16 cellular contexts compared by ENCODE assay signal in the genomic region with DNA sequence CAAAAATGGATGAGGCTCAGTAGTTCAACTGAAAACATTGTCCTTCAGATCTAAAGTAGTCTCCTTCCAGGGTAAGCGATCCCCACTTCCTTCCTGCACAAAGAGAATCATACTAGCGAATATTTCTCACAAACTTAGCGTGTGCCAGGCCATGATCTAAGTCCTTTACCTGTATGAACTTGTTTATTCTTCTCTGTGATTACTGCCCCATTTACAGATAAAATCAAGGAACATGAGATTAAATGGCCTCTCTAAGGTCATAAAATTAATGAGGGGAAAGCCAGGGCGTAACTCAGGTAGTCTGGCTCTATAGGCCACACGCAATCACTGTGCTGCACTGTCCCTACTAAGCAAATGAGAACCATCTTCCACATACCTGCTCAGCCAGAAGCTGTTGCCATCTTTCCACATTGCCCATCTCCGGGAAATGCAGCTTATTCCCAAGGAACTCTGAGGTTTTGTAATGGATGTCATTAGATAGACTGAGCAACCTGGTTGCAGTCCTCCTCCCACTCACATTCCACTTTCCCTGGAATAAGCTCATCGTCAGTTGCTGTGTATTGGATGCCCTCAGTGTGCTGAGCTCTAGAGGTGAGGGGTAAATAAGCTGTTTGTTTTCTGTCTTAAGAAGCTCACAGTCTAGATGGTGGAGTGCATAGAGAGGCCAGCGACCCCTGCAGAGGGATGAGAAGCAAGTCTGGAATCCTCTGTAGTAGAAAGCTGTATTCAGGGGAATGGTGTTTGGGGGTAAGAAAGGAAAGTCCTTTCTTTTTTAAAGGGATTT.
A peak's percentile ranks its signal among the peaks of the same experiment; 100 is the strongest.
DNase-seq lines count a peak whose midpoint lies in the region; TF ChIP-seq lines count a peak whose summit lies in the region.
"Had no signal": no experiment of that assay in that cellular context is flagged by ENCODE, and none has a peak within 500 bp of the region (broad histone marks: within the 10 kb centered on the region; RNA-seq: fewer than 3 reads in every experiment).

No MANE protein-coding gene starts in this region.

- peaks cover 8 to 56% (median 46%) of the 10 kb centered on the region in 10 experiments; a peak in 19 of 20 replicates for H3K4me1 ChIP-seq in BLaER1 treated with 17β-estradiol and CSF1 and Interleukin-3, amounts not matched to agents 10 nM and 100 nM
- H3K4me1 ChIP-seq in Peyer's patch (no peaks in the 10 kb centered on the region), SJCRH30 (peaks cover 41% of the 10 kb centered on the region)

- peak overlapping the region in 7 of 11 experiments; percentile 7 to 53 (median 23); a peak in 10 of 22 replicates for H3K4me2 ChIP-seq in BLaER1 treated with 17β-estradiol and CSF1 and Interleukin-3, amounts not matched to agents 10 nM and 100 nM

- no peak overlapping the region for H3K9ac ChIP-seq in BLaER1 treated with 17β-estradiol and CSF1 and Interleukin-3, amounts not matched to agents 10 nM and 100 nM

- no peaks in the 10 kb centered on the region for H3K27me3 ChIP-seq in BLaER1 treated with 17β-estradiol and CSF1 and Interleukin-3, amounts not matched to agents 10 nM and 100 nM
- H3K27me3 ChIP-seq in Peyer's patch: no peaks in the 10 kb centered on the region
- no peaks in the 10 kb centered on the region for H3K27me3 ChIP-seq in SJCRH30

- H3K4me3 ChIP-seq in BLaER1 treated with 17β-estradiol and CSF1 and Interleukin-3, amounts not matched to agents 10 nM and 100 nM: no peak overlapping the region
- H3K4me3 ChIP-seq in choroid plexus epithelial cell (ENCODE audit: low read depth, low read length) (no peak overlapping the region), Peyer's patch (no peak overlapping the region), SJCRH30 (no peak overlapping the region)

- peak; percentile 64 for DNase-seq in NCI-H226
- DNase-seq in choroid plexus epithelial cell (ENCODE audit: low read depth): peak; percentile 51
- peak; percentile 77 for DNase-seq in left kidney (ENCODE audit: low read depth, low spot score)
- no peak for DNase-seq in activated gamma-delta T cell treated with Interleukin-2 at 50 U/mL for 16 hours
- DNase-seq in Peyer's patch: no peak
- no peak for DNase-seq in SJCRH30
- no peak for DNase-seq in DMS53 treated with DMSO at 0.1 percent for 48 hours (lab: John Stamatoyannopoulos, UW; ENCODE audit: unreplicated experiment)
- DNase-seq: Calu3; CD4-positive, CD25-positive, alpha-beta regulatory T cell; DMS79; HFFc6; NCI-H146; NCI-H2081 treated with DMSO at 0.1 percent for 48 hours; NCI-H526; NK-92 treated with Interleukin-12 subunit alpha and Interleukin-12 subunit beta, amount 100 ng/mL, for 24 hours had no signal

- peaks cover 21 to 30% (median 23%) of the 10 kb centered on the region in 11 experiments for H3K9me3 ChIP-seq in BLaER1 treated with 17β-estradiol and CSF1 and Interleukin-3, amounts not matched to agents 10 nM and 100 nM (replicated peaks in 1 of 11)
- H3K9me3 ChIP-seq in Peyer's patch (no peaks in the 10 kb centered on the region), SJCRH30 (replicated peaks) (no peaks in the 10 kb centered on the region)

- TF ChIP-seq CTCF in choroid plexus epithelial cell (conservative IDR thresholded peaks at IDR 0.05; ENCODE audit: low read depth, low read length) (peak; percentile 1), Peyer's patch (IDR thresholded peaks at IDR 0.05) (no peak)

- no peaks in the 10 kb centered on the region for H4K20me1 ChIP-seq in BLaER1 treated with 17β-estradiol and CSF1 and Interleukin-3, amounts not matched to agents 10 nM and 100 nM

- H3K36me3 ChIP-seq in BLaER1 treated with 17β-estradiol and CSF1 and Interleukin-3, amounts not matched to agents 10 nM and 100 nM: no peaks in the 10 kb centered on the region
- no peaks in the 10 kb centered on the region for H3K36me3 ChIP-seq in Peyer's patch
- no peaks in the 10 kb centered on the region for H3K36me3 ChIP-seq in SJCRH30

- TF ChIP-seq POLR2A in Peyer's patch (IDR thresholded peaks at IDR 0.05): no peak

- no peak overlapping the region for H3K27ac ChIP-seq in BLaER1 treated with 17β-estradiol and CSF1 and Interleukin-3, amounts not matched to agents 10 nM and 100 nM
- H3K27ac ChIP-seq in Peyer's patch (no peak overlapping the region), SJCRH30 (no peak overlapping the region)

Comparison
In these comparisons a context has a peak if more than half of its experiments do, and no peak if none do; other contexts are left out.
1. DNase-seq: peak in NCI-H226 (single experiment), choroid plexus epithelial cell (single experiment) and left kidney (single experiment); none in activated gamma-delta T cell treated with Interleukin-2 at 50 U/mL for 16 hours (single experiment), Peyer's patch (0 of 3), SJCRH30 (0 of 2) and DMS53 treated with DMSO at 0.1 percent for 48 hours (single experiment).